Comparison of ENCODE assay signal across 8 cellular contexts in the genomic region with DNA sequence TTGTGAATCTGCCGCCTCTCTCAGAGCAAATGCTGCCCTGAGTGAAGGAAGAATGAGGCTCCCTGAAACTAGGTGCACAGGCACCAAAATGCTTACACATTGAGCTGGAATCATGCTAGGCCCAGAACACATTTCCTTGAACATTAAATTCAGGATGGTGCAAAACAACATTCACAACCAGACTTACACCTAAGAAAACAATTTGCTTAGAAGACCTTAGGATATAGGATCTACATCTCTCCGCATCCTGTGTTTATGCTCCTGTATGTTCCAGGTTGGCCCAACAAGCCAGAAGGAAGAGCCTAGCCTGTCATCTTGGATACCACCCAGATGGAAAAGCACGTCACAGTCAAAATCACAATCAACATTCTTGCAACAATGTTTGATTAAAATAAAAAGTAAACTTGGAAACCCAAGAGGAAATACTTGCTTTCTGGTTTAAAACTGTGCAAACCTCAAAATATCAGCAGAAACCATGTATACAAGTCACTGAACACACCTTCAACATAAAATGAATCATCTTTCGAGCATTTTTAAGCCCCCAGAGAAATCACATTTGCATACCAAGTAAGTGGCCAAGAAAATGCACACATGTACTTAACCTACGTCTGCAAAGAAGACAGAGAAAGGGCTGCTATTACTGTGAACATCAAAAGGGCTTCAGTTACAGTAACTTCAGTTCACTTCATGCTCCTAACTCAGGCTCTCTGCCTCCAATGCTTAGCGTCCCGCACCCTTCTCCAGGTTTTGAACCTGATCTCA.
A peak's percentile ranks its signal among the peaks of the same experiment; 100 is the strongest.
DNase-seq lines count a peak whose midpoint lies in the region; ATAC-seq and TF ChIP-seq lines count a peak whose summit lies in the region.

No MANE protein-coding gene starts in this region.

- peak; percentile 20 for ATAC-seq in GM19438 (IDR thresholded peaks at IDR 0.05; ENCODE audit: low read depth, unreplicated experiment)
- ATAC-seq in memory B cell (ENCODE audit: low read depth), result peak; percentile 4

- no peaks in the 10 kb centered on the region for H3K27me3 Mint-ChIP-seq in memory B cell

- peaks cover 6% of the 10 kb centered on the region; the same call in 1 of the 2 replicates for H3F3A ChIP-seq in DOHH2 (ENCODE audit: control insufficient read depth, insufficient read depth)

- H3K4me3 ChIP-seq in DOHH2 (ENCODE audit: low read length), result 0 out of 2 replicates have a peak overlapping the region, but pooled peaks have one; percentile 76
- peak overlapping the region; percentile 97 for H3K4me3 ChIP-seq in HUES48 (ENCODE audit: low read depth, low read length)

- H3K27ac Mint-ChIP-seq in memory B cell, result peak overlapping the region; percentile 69

- peak; percentile 53 for DNase-seq in astrocyte of the hippocampus (ENCODE audit: low read depth, low spot score)
- DNase-seq in memory B cell (ENCODE audit: low spot score in 2 of 2), result no peak
- no peak for DNase-seq in AG08396 (ENCODE audit: low spot score)
- no peak for DNase-seq in NCI-H226
- DNase-seq in NCI-H2196 (lab: John Stamatoyannopoulos, UW; ENCODE audit: unreplicated experiment), result no peak

- H3K27me3 ChIP-seq in DOHH2 (ENCODE audit: control insufficient read depth, low read length), result peaks cover 48% of the 10 kb centered on the region
- H3K27me3 ChIP-seq in HUES48 (ENCODE audit: control insufficient read depth, insufficient read depth, low read length), result peaks cover 48% of the 10 kb centered on the region

- no peaks in the 10 kb centered on the region for H3K9me3 Mint-ChIP-seq in memory B cell

- H4K20me1 ChIP-seq in DOHH2 (ENCODE audit: control insufficient read depth, insufficient read depth, low read depth, low read length), result 0 out of 2 replicates have a peak, but pooled peaks cover 5% of the 10 kb centered on the region

- H3K9ac ChIP-seq in HUES48 (ENCODE audit: low read depth, low read length), result 0 out of 2 replicates have a peak overlapping the region, but pooled peaks have one; percentile 75

- peaks cover 27% of the 10 kb centered on the region for H3K4me1 Mint-ChIP-seq in memory B cell

- H3K9me2 ChIP-seq in DOHH2 (replicated peaks; ENCODE audit: control insufficient read depth, low read length), result no peaks in the 10 kb centered on the region

- no peak for TF ChIP-seq CTCF in DOHH2 (IDR thresholded peaks at IDR 0.05; ENCODE audit: low read depth, low read length, poor library complexity, severe bottlenecking)

- H3K4me3 Mint-ChIP-seq in memory B cell, result peak overlapping the region; percentile 97

- H3K27ac ChIP-seq in DOHH2 (ENCODE audit: low read depth, low read length) (no peak overlapping the region), HUES48 (ENCODE audit: low read depth, low read length) (no peak overlapping the region)

- H3K9me3 ChIP-seq in DOHH2 (ENCODE audit: control insufficient read depth, insufficient read depth, low read length) (no peaks in the 10 kb centered on the region), HUES48 (ENCODE audit: control insufficient read depth, insufficient read depth, low read length) (no peaks in the 10 kb centered on the region)

- H3K79me2 ChIP-seq in DOHH2 (ENCODE audit: control insufficient read depth, low read length), result no peaks in the 10 kb centered on the region

- peaks cover 28% of the 10 kb centered on the region for H3K4me1 ChIP-seq in DOHH2 (ENCODE audit: control insufficient read depth, low read length)
- peaks cover 22% of the 10 kb centered on the region for H3K4me1 ChIP-seq in HUES48 (ENCODE audit: control insufficient read depth, insufficient read depth, low read length)

- no peaks in the 10 kb centered on the region for H3K36me3 ChIP-seq in DOHH2 (ENCODE audit: control insufficient read depth, low read length)
- H3K36me3 ChIP-seq in HUES48 (ENCODE audit: control insufficient read depth, insufficient read depth, low read length), result peaks cover 11% of the 10 kb centered on the region

- H3K36me3 Mint-ChIP-seq in memory B cell, result peaks cover 6% of the 10 kb centered on the region

- peak overlapping the region; percentile 90 for H3K4me2 ChIP-seq in DOHH2 (ENCODE audit: low read length)
